Comparison of ENCODE assay signal across 8 cellular contexts in genomic region chr3:177150970-177151627, GRCh38. TPM values are rescaled to one million over a fixed set of nuclear protein-coding genes. Genes with fewer than 3 reads are reported as not detected.
A peak's percentile ranks its signal among the peaks of the same experiment; 100 is the strongest.
DNase-seq lines count a peak whose midpoint lies in the region; ATAC-seq, FAIRE-seq and TF ChIP-seq lines count a peak whose summit lies in the region.

No MANE protein-coding gene starts in this region.

- H3K4me2 ChIP-seq in OCI-LY1 (ENCODE audit: low read length): peak overlapping the region; percentile 57

- POLR2A ChIA-PET in CD4-positive, alpha-beta memory T cell (lab: Charles Lee; ENCODE audit: partially characterized antibody): interaction anchor here (0.7 to 1.6 kb wide), 6 partner anchors 11 to 209 kb away, joined by 3 to 10 read pairs (median 5); partner anchors contain the start of gene TBL1XR1

- H3K4me3 ChIP-seq in CD4-positive, alpha-beta memory T cell (ENCODE audit: low read length in 2 of 2): no peak overlapping the region
- H3K4me3 ChIP-seq in OCI-LY1 (ENCODE audit: low read depth, low read length, poor library complexity, severe bottlenecking) (peak overlapping the region; percentile 32), small intestine (ENCODE audit: low read depth in 1 of 2, low read length in 2 of 2) (no peak overlapping the region), stomach (no peak overlapping the region)

- peaks cover 49 to 79% (median 60%) of the 10 kb centered on the region in 4 donors for H3K4me1 Mint-ChIP-seq in CD4-positive, alpha-beta memory T cell

- no peaks in the 10 kb centered on the region for H3K9me3 Mint-ChIP-seq in CD4-positive, alpha-beta memory T cell

- no peaks in the 10 kb centered on the region for H3K27me3 Mint-ChIP-seq in CD4-positive, alpha-beta memory T cell

- H3K27ac ChIP-seq in CD4-positive, alpha-beta memory T cell (ENCODE audit: low read depth, low read length): no peak overlapping the region
- H3K27ac ChIP-seq in OCI-LY1 (ENCODE audit: low read depth, low read length, poor library complexity, severe bottlenecking): peak overlapping the region; percentile 92
- H3K27ac ChIP-seq in epithelial cell of prostate: peak overlapping the region; percentile 74
- no peak overlapping the region for H3K27ac ChIP-seq in small intestine (ENCODE audit: low read depth in 1 of 2, low read length in 1 of 2)
- no peak overlapping the region for H3K27ac ChIP-seq in stomach

- H3F3A ChIP-seq in OCI-LY1 (ENCODE audit: insufficient read depth, low read length): 0 out of 2 replicates have a peak, but pooled peaks cover 9% of the 10 kb centered on the region

- H3K27ac Mint-ChIP-seq in CD4-positive, alpha-beta memory T cell: peak overlapping the region; percentile 33 to 83 (median 67)

- ATAC-seq in GM18867 (IDR thresholded peaks at IDR 0.05; ENCODE audit: unreplicated experiment) (peak; percentile 85), HG03108 (IDR thresholded peaks at IDR 0.05; ENCODE audit: unreplicated experiment) (peak; percentile 78)

- no peak for TF ChIP-seq EP300 in stomach (IDR thresholded peaks at IDR 0.05)

- H3K36me3 Mint-ChIP-seq in CD4-positive, alpha-beta memory T cell: peaks cover 0 to 3% of the 10 kb centered on the region in 2 donors

- no peak overlapping the region for H2AFZ ChIP-seq in OCI-LY1 (ENCODE audit: low read length)

- no peak for FAIRE-seq in small intestine (lab: Jason Lieb, UNC)

- DNase-seq in CD4-positive, alpha-beta memory T cell: peak in 4 of 5 donors; percentile 22 to 55 (median 33)
- DNase-seq in epithelial cell of prostate (ENCODE audit: low read depth, low spot score) (peak; percentile 40), small intestine (peak; percentile 64), stomach (no peak), AML-193 (lab: John Stamatoyannopoulos, UW) (no peak)

- H3K9me2 ChIP-seq in OCI-LY1 (ENCODE audit: low read depth, low read length): no peaks in the 10 kb centered on the region

- H3K36me3 ChIP-seq in CD4-positive, alpha-beta memory T cell (ENCODE audit: insufficient read depth, low read length): no peaks in the 10 kb centered on the region
- peaks cover 13% of the 10 kb centered on the region for H3K36me3 ChIP-seq in OCI-LY1 (ENCODE audit: insufficient read depth, low read length)
- H3K36me3 ChIP-seq in small intestine (ENCODE audit: control insufficient read depth in 2 of 2, insufficient read depth in 2 of 2, low read length in 2 of 2): no peaks in the 10 kb centered on the region
- H3K36me3 ChIP-seq in stomach: no peaks in the 10 kb centered on the region

- WGBS in small intestine, 3 donors: 48 to 58% (median 55%) methylated on average over 7 of the region's 7 CpGs
- 63 to 71% (median 66%) methylated on average over 7 of the region's 7 CpGs for WGBS in stomach, 5 donors

- H3K9me3 ChIP-seq in CD4-positive, alpha-beta memory T cell (ENCODE audit: control insufficient read depth in 1 of 2, low read length in 2 of 2): no peaks in the 10 kb centered on the region
- 0 out of 2 replicates have a peak, but pooled peaks cover 3% of the 10 kb centered on the region for H3K9me3 ChIP-seq in OCI-LY1 (ENCODE audit: low read length)
- no peaks in the 10 kb centered on the region for H3K9me3 ChIP-seq in small intestine (ENCODE audit: control insufficient read depth, low read depth)
- H3K9me3 ChIP-seq in stomach: no peaks in the 10 kb centered on the region

- intact Hi-C loops in CD4-positive, alpha-beta memory T cell (cut with micrococcal nuclease): no loop called here
- intact Hi-C loops in stomach (cut with DNase I; ENCODE audit: low total_unique reads): no loop called here

- CTCF ChIA-PET in CD4-positive, alpha-beta memory T cell (lab: Charles Lee; ENCODE audit: partially characterized antibody): interaction anchor here (1.0 kb wide), 1 partner anchor 208 kb away, joined by 3 read pairs; no protein-coding TSS in a partner anchor

- H4K20me1 ChIP-seq in OCI-LY1 (ENCODE audit: insufficient read depth, low read length): 0 out of 2 replicates have a peak, but pooled peaks cover 3% of the 10 kb centered on the region

- no peak for TF ChIP-seq POLR2A in stomach (IDR thresholded peaks at IDR 0.05)

- no peak for TF ChIP-seq CTCF in OCI-LY1 (IDR thresholded peaks at IDR 0.05; ENCODE audit: low read length)
- TF ChIP-seq CTCF in stomach (IDR thresholded peaks at IDR 0.05): no peak

- peak overlapping the region; percentile 28 to 80 (median 58) for H3K4me3 Mint-ChIP-seq in CD4-positive, alpha-beta memory T cell

- H3K4me1 ChIP-seq in CD4-positive, alpha-beta memory T cell (ENCODE audit: insufficient read depth, low read length): peaks cover 83% of the 10 kb centered on the region
- peaks cover 75% of the 10 kb centered on the region for H3K4me1 ChIP-seq in OCI-LY1 (ENCODE audit: insufficient read depth, low read length, severe bottlenecking)
- H3K4me1 ChIP-seq in small intestine (ENCODE audit: control insufficient read depth in 2 of 2, insufficient read depth in 1 of 2, low read depth in 1 of 2, low read length in 1 of 2): peaks cover 2 to 12% of the 10 kb centered on the region in 2 donors
- H3K4me1 ChIP-seq in stomach: peaks cover 29 to 85% (median 49%) of the 10 kb centered on the region in 4 donors

- peaks cover 100% of the 10 kb centered on the region for H3K79me2 ChIP-seq in OCI-LY1 (ENCODE audit: insufficient read depth, low read length)

- no peaks in the 10 kb centered on the region for H3K27me3 ChIP-seq in CD4-positive, alpha-beta memory T cell (ENCODE audit: insufficient read depth, low read length)
- no peaks in the 10 kb centered on the region for H3K27me3 ChIP-seq in OCI-LY1 (ENCODE audit: insufficient read depth, low read length)
- H3K27me3 ChIP-seq in small intestine (ENCODE audit: control insufficient read depth in 2 of 2, insufficient read depth in 2 of 2, low read length in 2 of 2): no peaks in the 10 kb centered on the region
- no peaks in the 10 kb centered on the region for H3K27me3 ChIP-seq in stomach

- peak overlapping the region; percentile 25; the same call in 1 of the 2 replicates for H3K9ac ChIP-seq in OCI-LY1 (ENCODE audit: low read length)

RNA-seq across cellular contexts. Expression of gene TBL1XR1, which starts 46.2 kb away (rescaled TPM):
- 100 to 1,000 TPM; 159 to 172 TPM for total RNA-seq in CD4-positive, alpha-beta memory T cell
- 10 to 100 TPM; 20.1 to 42.1 TPM for polyA plus RNA-seq in CD4-positive, alpha-beta memory T cell
- polyA plus RNA-seq in small intestine (10 to 100 TPM; 13.8 to 34.4 (median 21.0) TPM), stomach (10 to 100 TPM; 17.9 to 22.3 (median 20.2) TPM)
- 100 to 1,000 TPM in 1 of 5 donors, 10 to 100 TPM in 4; 11.6 to 217 (median 66.5) TPM for total RNA-seq in stomach

Comparison
In these comparisons a context has a peak if more than half of its experiments do, and no peak if none do; other contexts are left out.
1. DNase-seq: peak in CD4-positive, alpha-beta memory T cell (4 of 5), epithelial cell of prostate (single experiment) and small intestine (single experiment); none in stomach (single experiment) and AML-193 (0 of 2).
2. H3K27ac ChIP-seq: peak in OCI-LY1 (single experiment) and epithelial cell of prostate (single experiment); none in CD4-positive, alpha-beta memory T cell (single experiment), small intestine (0 of 2) and stomach (0 of 5).